In the genomic region with DNA sequence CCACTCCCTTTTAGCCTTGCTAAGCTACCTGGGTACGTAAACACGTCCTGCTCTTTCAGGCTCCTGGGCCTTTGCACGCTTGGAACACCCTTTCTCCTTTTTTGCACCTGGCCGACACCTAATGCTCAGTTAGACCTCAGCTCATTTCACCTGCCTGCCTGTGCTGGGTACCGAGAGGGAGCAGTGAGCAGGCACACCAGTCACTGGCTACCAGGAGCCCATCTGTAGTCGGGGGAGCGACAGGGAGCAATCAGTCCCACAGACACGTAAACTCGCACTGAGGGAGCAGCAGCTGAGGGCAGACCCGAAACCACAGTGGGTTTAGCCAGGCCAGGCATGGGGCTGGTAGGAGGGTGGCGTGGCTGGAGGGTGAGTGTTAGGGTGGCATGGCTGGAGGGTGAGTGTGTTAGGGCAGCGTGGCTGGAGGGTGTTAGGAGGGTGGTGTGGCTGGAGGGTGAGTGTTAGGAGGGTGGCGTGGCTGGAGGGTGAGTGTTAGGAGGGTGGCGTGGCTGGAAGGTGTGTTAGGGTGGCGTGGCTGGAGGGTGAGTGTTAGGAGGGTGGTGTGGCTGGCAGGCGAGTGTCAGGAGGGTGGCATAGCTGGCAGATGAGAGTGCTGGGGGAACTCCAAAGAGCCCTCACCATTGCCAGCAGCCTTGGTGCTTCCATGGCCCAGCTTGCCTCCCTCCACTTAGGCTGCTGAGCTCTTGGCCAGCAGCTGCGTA, we compare ENCODE assay signal across 21 cellular contexts. TPM values are rescaled to one million over a fixed set of nuclear protein-coding genes. Genes with fewer than 3 reads are reported as not detected.
DNase-seq lines count a peak whose midpoint lies in the region; ATAC-seq, FAIRE-seq and TF ChIP-seq lines count a peak whose summit lies in the region.
"Had no signal": no experiment of that assay in that cellular context is flagged by ENCODE, and none has a peak within 500 bp of the region (broad histone marks: within the 10 kb centered on the region; RNA-seq: fewer than 3 reads in every experiment).

No MANE protein-coding gene starts in this region.

- H3K4me2 ChIP-seq in BLaER1 treated with 17β-estradiol and CSF1 and Interleukin-3, amounts not matched to agents 10 nM and 100 nM = peak overlapping the region; percentile 2 to 99 (median 96); a peak in 20 of 22 replicates
- H3K4me2 ChIP-seq in H9 (ENCODE audit: insufficient read depth, insufficient read length, low read length) (no peak overlapping the region), neuronal stem cell (ENCODE audit: insufficient read depth, low read length, poor library complexity, severe bottlenecking) (no peak overlapping the region)
- H3K4me2 ChIP-seq: hepatocyte, KMS-11 had no signal

- H4K5ac ChIP-seq in H9 (ENCODE audit: insufficient read length, low read depth, low read length) = no peak overlapping the region

- DNase-seq in H9 = no peak
- peak; percentile 71 for DNase-seq in Right ventricle myocardium superior
- DNase-seq in neuronal stem cell (ENCODE audit: low spot score) = no peak
- no peak for DNase-seq in NAMALWA (ENCODE audit: low spot score)
- DNase-seq in H54 (ENCODE audit: insufficient read length, low spot score) = no peak
- no peak for DNase-seq in MCF 10A (ENCODE audit: unreplicated experiment)
- DNase-seq: activated CD4-positive, alpha-beta T cell treated with anti-CD3 and anti-CD28 coated beads, Interleukin-2, amount 50 U/mL, for 1 hour; activated naive CD4-positive, alpha-beta T cell treated with anti-CD3 and anti-CD28 coated beads, Interleukin-2, amount 50 U/mL, for 16 hours; activated T-cell treated with anti-CD3 and anti-CD28 coated beads, Interleukin-2, amount 50 U/mL, for 1 hour; NCI-H1092; NCI-H2081 treated with DMSO at 0.1 percent for 48 hours; nephron progenitor cell; retina; thyroid gland had no signal

- no peak overlapping the region; the same call in 1 of the 2 replicates for H3K14ac ChIP-seq in H9 (ENCODE audit: insufficient read depth, low read length)
- peak overlapping the region; percentile 97 for H3K14ac ChIP-seq in neuronal stem cell (ENCODE audit: low read length)

- POLR2A ChIA-PET in MCF 10A (lab: Yijun Ruan, JAX) = no interaction called here

- no peak overlapping the region for H3T11ph ChIP-seq in H9 (ENCODE audit: low read length)

- no peaks in the 10 kb centered on the region for H4K20me1 ChIP-seq in BLaER1 treated with 17β-estradiol and CSF1 and Interleukin-3, amounts not matched to agents 10 nM and 100 nM
- H4K20me1 ChIP-seq in H9 (ENCODE audit: control insufficient read depth, insufficient read depth, insufficient read length) = no peaks in the 10 kb centered on the region

- H2AK5ac ChIP-seq in H9 (ENCODE audit: insufficient read length, low read length) (no peak overlapping the region), neuronal stem cell (ENCODE audit: low read depth, low read length) (peak overlapping the region; percentile 63)

- peaks cover 82 to 96% (median 88%) of the 10 kb centered on the region in 10 experiments for H3K4me1 ChIP-seq in BLaER1 treated with 17β-estradiol and CSF1 and Interleukin-3, amounts not matched to agents 10 nM and 100 nM
- H3K4me1 ChIP-seq in H9 (ENCODE audit: insufficient read depth, low read length) = no peaks in the 10 kb centered on the region
- H3K4me1 ChIP-seq in neuronal stem cell (ENCODE audit: control insufficient read depth in 2 of 2, insufficient read depth in 1 of 2, low read depth in 1 of 2, low read length in 2 of 2) = peaks cover 0 to 4% of the 10 kb centered on the region in 2 donors
- H3K4me1 ChIP-seq: thyroid gland had no signal

- no peak overlapping the region for H4K8ac ChIP-seq in H9 (replicated peaks; ENCODE audit: insufficient read length, low read depth, low read length)
- H4K8ac ChIP-seq in neuronal stem cell (ENCODE audit: low read depth, low read length) = peak overlapping the region; percentile 48

- no peak for FAIRE-seq in H54 (lab: Jason Lieb, UNC)
- FAIRE-seq: colon, GM18507, keratinocyte had no signal

- peak overlapping the region in 3 of 11 experiments; percentile 84 to 87 (median 84); a peak in 5 of 22 replicates for H3K27ac ChIP-seq in BLaER1 treated with 17β-estradiol and CSF1 and Interleukin-3, amounts not matched to agents 10 nM and 100 nM
- no peak overlapping the region for H3K27ac ChIP-seq in H9 (ENCODE audit: insufficient read length, low read depth, low read length)
- no peak overlapping the region for H3K27ac ChIP-seq in neuronal stem cell (replicated peaks; ENCODE audit: low read length)
- H3K27ac ChIP-seq: hepatocyte, KMS-11, thyroid gland had no signal

- TF ChIP-seq POLR2A in H54 (IDR thresholded peaks at IDR 0.05; ENCODE audit: low read depth, low read length) = no peak

- peaks cover 3% of the 10 kb centered on the region in 2 experiments for H3K4me1 Mint-ChIP-seq in H9
- H3K4me1 Mint-ChIP-seq in MCF 10A (ENCODE audit: insufficient read depth, unreplicated experiment) = no peaks in the 10 kb centered on the region

- H2BK15ac ChIP-seq in H9 (ENCODE audit: low read depth, low read length) (no peak overlapping the region), neuronal stem cell (ENCODE audit: low read length) (no peak overlapping the region)

- H3K9me3 Mint-ChIP-seq in H9 = no peaks in the 10 kb centered on the region
- no peaks in the 10 kb centered on the region for H3K9me3 Mint-ChIP-seq in MCF 10A (ENCODE audit: unreplicated experiment)
- H3K9me3 Mint-ChIP-seq: nephron progenitor cell had no signal

- no peaks in the 10 kb centered on the region for H3K27me3 ChIP-seq in BLaER1 treated with 17β-estradiol and CSF1 and Interleukin-3, amounts not matched to agents 10 nM and 100 nM
- no peaks in the 10 kb centered on the region for H3K27me3 ChIP-seq in H9 (ENCODE audit: insufficient read depth, low read length)
- no peaks in the 10 kb centered on the region for H3K27me3 ChIP-seq in neuronal stem cell (ENCODE audit: control insufficient read depth in 3 of 3, insufficient read depth in 3 of 3, low read depth in 1 of 3, low read length in 3 of 3)
- H3K27me3 ChIP-seq: hepatocyte, thyroid gland had no signal

- no CpG with 5 or more reads among the region's 17 CpGs for WGBS in H9 (ENCODE audit: extremely low coverage, insufficient read length, low lambda C conversion rate)
- WGBS in neuronal stem cell (ENCODE audit: extremely low coverage in 2 of 2, insufficient read length in 2 of 2, insufficient replicate concordance in 1 of 2), 2 donors = no CpG with 5 or more reads among the region's 17 CpGs

- no peak overlapping the region for H2BK20ac ChIP-seq in H9 (ENCODE audit: low read depth, low read length, poor library complexity, severe bottlenecking)

- H3K79me1 ChIP-seq in H9 (ENCODE audit: insufficient read depth, low read depth, low read length, poor library complexity, severe bottlenecking) = no peaks in the 10 kb centered on the region
- peaks cover 1% of the 10 kb centered on the region for H3K79me1 ChIP-seq in neuronal stem cell (ENCODE audit: low read depth, low read length)

- no peak overlapping the region for H3K23ac ChIP-seq in H9 (ENCODE audit: insufficient read length, low read depth, low read length)
- H3K23ac ChIP-seq in neuronal stem cell (ENCODE audit: low read depth, low read length, poor library complexity) = peak overlapping the region; percentile 80

- ATAC-seq in Right ventricle myocardium superior (ENCODE audit: poor library complexity) = peak; percentile 73

- H3K27ac Mint-ChIP-seq in H9 (peak overlapping the region in 2 of 3 experiments; percentile 49 to 90; a peak in 1 of 7 replicates), MCF 10A (ENCODE audit: low read depth, unreplicated experiment) (no peak overlapping the region)
- H3K27ac Mint-ChIP-seq: nephron progenitor cell had no signal

- peaks cover 0 to 37% (median 8%) of the 10 kb centered on the region in 11 experiments; a peak in 10 of 22 replicates for H3K36me3 ChIP-seq in BLaER1 treated with 17β-estradiol and CSF1 and Interleukin-3, amounts not matched to agents 10 nM and 100 nM
- peaks cover 4 to 61% of the 10 kb centered on the region in 2 donors for H3K36me3 ChIP-seq in neuronal stem cell (replicated peaks in 1 of 2; ENCODE audit: control insufficient read depth in 2 of 2, insufficient read depth in 2 of 2, low read length in 2 of 2)

- no peaks in the 10 kb centered on the region for H3K23me2 ChIP-seq in H9 (ENCODE audit: insufficient read length, low read depth, low read length, poor library complexity, severe bottlenecking)

- H3K27me3 Mint-ChIP-seq in H9 (ENCODE audit: low read depth) (no peaks in the 10 kb centered on the region; the same call in 1 of the 2 replicates), MCF 10A (ENCODE audit: insufficient read depth, unreplicated experiment) (no peaks in the 10 kb centered on the region)

- H2BK120ac ChIP-seq in H9 (ENCODE audit: low read depth, low read length, poor library complexity, severe bottlenecking) (no peak overlapping the region), neuronal stem cell (ENCODE audit: low read depth, low read length) (no peak overlapping the region)

- H2AFZ ChIP-seq in H9 (ENCODE audit: low read length) (no peak overlapping the region), neuronal stem cell (ENCODE audit: low read length) (no peak overlapping the region)
- H2AFZ ChIP-seq: hepatocyte had no signal

- H3K18ac ChIP-seq in H9 (ENCODE audit: insufficient read length, low read depth, low read length) = no peak overlapping the region
- peak overlapping the region; percentile 48 for H3K18ac ChIP-seq in neuronal stem cell (ENCODE audit: low read length)

- H3K4me3 Mint-ChIP-seq in H9 = no peak overlapping the region
- H3K4me3 Mint-ChIP-seq in MCF 10A (ENCODE audit: unreplicated experiment) = no peak overlapping the region
- H3K4me3 Mint-ChIP-seq: nephron progenitor cell had no signal

- peaks cover 0 to 8% (median 6%) of the 10 kb centered on the region in 11 experiments; a peak in 9 of 22 replicates for H3K9me3 ChIP-seq in BLaER1 treated with 17β-estradiol and CSF1 and Interleukin-3, amounts not matched to agents 10 nM and 100 nM (replicated peaks in 1 of 11)
- H3K9me3 ChIP-seq in H9 (ENCODE audit: control insufficient read depth, low read depth, low read length) (no peaks in the 10 kb centered on the region), neuronal stem cell (replicated peaks in 1 of 2; ENCODE audit: control insufficient read depth in 2 of 2, insufficient read depth in 1 of 2, low read depth in 1 of 2, low read length in 2 of 2) (peaks cover 0 to 2% of the 10 kb centered on the region in 2 donors)
- H3K9me3 ChIP-seq: thyroid gland had no signal

- H3K4me3 ChIP-seq in BLaER1 treated with 17β-estradiol and CSF1 and Interleukin-3, amounts not matched to agents 10 nM and 100 nM = no peak overlapping the region
- H3K4me3 ChIP-seq in neuronal stem cell (ENCODE audit: low read length in 2 of 2) = peak overlapping the region in 1 of 2 donors; percentile 65
- H3K4me3 ChIP-seq: hepatocyte, thyroid gland had no signal

- H3K56ac ChIP-seq in H9 (ENCODE audit: insufficient read length, low read depth, low read length) = no peak overlapping the region

- intact Hi-C loops in Right ventricle myocardium superior (cut with DNase I) = no loop called here
- intact Hi-C loops in MCF 10A (cut with micrococcal nuclease) = no loop called here

- BruUV-seq in MCF 10A (replicated peaks; lab: Mats Ljungman, UMichigan) = no TSS peak

- peaks cover 2 to 34% (median 29%) of the 10 kb centered on the region in 3 experiments; a peak in 6 of 7 replicates for H3K36me3 Mint-ChIP-seq in H9 (ENCODE audit: insufficient read depth in 1 of 3, low read depth in 3 of 3)
- peaks cover 42% of the 10 kb centered on the region for H3K36me3 Mint-ChIP-seq in MCF 10A (ENCODE audit: insufficient read depth, unreplicated experiment)

- H3K4ac ChIP-seq in H9 (ENCODE audit: low read depth, low read length) (no peak overlapping the region), neuronal stem cell (ENCODE audit: low read length) (no peak overlapping the region)

- H3K9ac ChIP-seq in BLaER1 treated with 17β-estradiol and CSF1 and Interleukin-3, amounts not matched to agents 10 nM and 100 nM = peak overlapping the region in 5 of 11 experiments; percentile 18 to 72 (median 37); a peak in 6 of 22 replicates
- no peak overlapping the region for H3K9ac ChIP-seq in H9 (ENCODE audit: extremely low read depth, insufficient read length, low read length)
- peak overlapping the region; percentile 60 for H3K9ac ChIP-seq in neuronal stem cell (ENCODE audit: low read depth, low read length, poor library complexity)
- H3K9ac ChIP-seq: KMS-11 had no signal

- no peak overlapping the region for H2BK12ac ChIP-seq in H9 (ENCODE audit: insufficient read length, low read depth, low read length)
- H2BK12ac ChIP-seq in neuronal stem cell (ENCODE audit: low read length) = no peak overlapping the region

- no peak overlapping the region for H2BK5ac ChIP-seq in H9 (ENCODE audit: insufficient read length, low read length)
- H2BK5ac ChIP-seq in neuronal stem cell (ENCODE audit: low read length) = no peak overlapping the region

- no peaks in the 10 kb centered on the region for H3K79me2 ChIP-seq in H9 (ENCODE audit: insufficient read depth, low read length)
- H3K79me2 ChIP-seq: hepatocyte had no signal

- CTCF ChIA-PET in MCF 10A (lab: Yijun Ruan, JAX) = interaction anchor here (0.5 to 0.6 kb wide), 2 partner anchors 252 to 295 kb away, joined by 3 to 4 read pairs; no protein-coding TSS in a partner anchor

- no peak overlapping the region for H4K91ac ChIP-seq in H9 (ENCODE audit: insufficient read length, low read depth, low read length)
- H4K91ac ChIP-seq in neuronal stem cell (ENCODE audit: low read depth, low read length, poor library complexity) = peak overlapping the region; percentile 64

- TF ChIP-seq CTCF in H9 (conservative IDR thresholded peaks at IDR 0.05) (no peak), MCF 10A (IDR thresholded peaks at IDR 0.05; ENCODE audit: unreplicated experiment) (no peak)

RNA-seq across cellular contexts. Expression of a gene that starts 6.4 kb away (rescaled TPM):
- total RNA-seq in H9 (2021) (40.6 and 42.6 TPM in 2 replicates), Right ventricle myocardium superior (0.43 TPM), MCF 10A (2022) (12.7 and 19.9 TPM in 2 replicates)
- 50.8 TPM for polyA plus RNA-seq in neuronal stem cell (2013, experiment 1 of 2)
- polyA plus RNA-seq in neuronal stem cell (2013, experiment 2 of 2) = 52.2 TPM

RNA-seq across cellular contexts. Expression of a gene that starts 22.5 kb away (rescaled TPM):
- total RNA-seq in H9 (2021) (30.2 and 31.5 TPM in 2 replicates), Right ventricle myocardium superior (24.1 TPM), MCF 10A (2022) (16.7 and 17.8 TPM in 2 replicates)
- 13.9 TPM for polyA plus RNA-seq in neuronal stem cell (2013, experiment 1 of 2)
- polyA plus RNA-seq in neuronal stem cell (2013, experiment 2 of 2) = 11.4 TPM

RNA-seq across cellular contexts. Expression of a gene that starts 27.1 kb away (rescaled TPM):
- 0.04 and 0.09 TPM in 2 replicates for total RNA-seq in H9 (2021)
- total RNA-seq in Right ventricle myocardium superior = 0.05 TPM
- not detected for polyA plus RNA-seq in neuronal stem cell (2013, experiment 1 of 2)
- not detected for polyA plus RNA-seq in neuronal stem cell (2013, experiment 2 of 2)
- total RNA-seq in MCF 10A (2022) = not detected in 2 replicates
- total RNA-seq: hepatocyte, mesenteric fat pad had no signal

RNA-seq across cellular contexts. Expression of a gene that starts 40.2 kb away (rescaled TPM):
- 8.1 and 8.5 TPM in 2 replicates for total RNA-seq in H9 (2021)
- 5.4 TPM for total RNA-seq in Right ventricle myocardium superior
- 14.0 TPM for polyA plus RNA-seq in neuronal stem cell (2013, experiment 1 of 2)
- polyA plus RNA-seq in neuronal stem cell (2013, experiment 2 of 2) = 13.2 TPM
- 6.3 and 9.0 TPM in 2 replicates for total RNA-seq in MCF 10A (2022)

RNA-seq across cellular contexts. Expression of a gene that starts 45.2 kb away (rescaled TPM):
- 82.5 and 86.3 TPM in 2 replicates for total RNA-seq in H9 (2021)
- total RNA-seq in Right ventricle myocardium superior = 37.7 TPM
- 30.9 TPM for polyA plus RNA-seq in neuronal stem cell (2013, experiment 1 of 2)
- polyA plus RNA-seq in neuronal stem cell (2013, experiment 2 of 2) = 33.3 TPM
- total RNA-seq in MCF 10A (2022) = 46.6 and 48.7 TPM in 2 replicates

Comparison
In these comparisons a context has a peak if more than half of its experiments do, and no peak if none do; other contexts are left out.
1. H3K4me2 ChIP-seq: peak in BLaER1 treated with 17β-estradiol and CSF1 and Interleukin-3, amounts not matched to agents 10 nM and 100 nM (11 of 11); none in H9 (single experiment) and neuronal stem cell (single experiment).